8 cellular contexts compared by ENCODE assay signal in genomic region chr1:45490623-45491463, GRCh38. TPM values are rescaled to one million over a fixed set of nuclear protein-coding genes. Genes with fewer than 3 reads are reported as not detected.
A peak's percentile ranks its signal among the peaks of the same experiment; 100 is the strongest.
DNase-seq lines count a peak whose midpoint lies in the region; ATAC-seq and TF ChIP-seq lines count a peak whose summit lies in the region.

Gene TESK2 (minus strand): TSS chr1:45491163. CDS start chr1:45457785, 33,378 bp downstream.

- H3K27ac Mint-ChIP-seq in activated naive CD8-positive, alpha-beta T cell treated with anti-CD3 and anti-CD28 coated beads for 36 hours: no peak within 1 kb of the TSS
- no peak within 1 kb of the TSS for H3K27ac Mint-ChIP-seq in osteocyte (ENCODE audit: unreplicated experiment)

- under 1% methylated on average over 64 of the region's 64 CpGs for WGBS in thymus

- peaks cover 5% of the 10 kb centered on the region for H3K4me1 ChIP-seq in thymus (ENCODE audit: control insufficient read depth, insufficient read depth, low read length)

- H3K4me3 ChIP-seq in GM12864 (ENCODE audit: low read depth, low read length) (peak within 1 kb of the TSS; percentile 53), SK-N-MC (peak within 1 kb of the TSS; percentile 91), thymus (ENCODE audit: low read length) (peak within 1 kb of the TSS; percentile 69)

- H3K36me3 ChIP-seq in SK-N-MC (ENCODE audit: insufficient read depth, low read length) (no peaks in the 10 kb centered on the region), thymus (ENCODE audit: control insufficient read depth, insufficient read depth) (peaks cover 5% of the 10 kb centered on the region)

- H3K9ac ChIP-seq in SK-N-MC (ENCODE audit: insufficient read length): peak within 1 kb of the TSS; percentile 43

- H3K36me3 Mint-ChIP-seq in activated naive CD8-positive, alpha-beta T cell treated with anti-CD3 and anti-CD28 coated beads for 36 hours: no peaks in the 10 kb centered on the region
- no peaks in the 10 kb centered on the region for H3K36me3 Mint-ChIP-seq in osteocyte (ENCODE audit: unreplicated experiment)

- intact Hi-C loops in Right ventricle myocardium inferior (cut with DNase I): loop anchor here (2.0 to 10.0 kb wide), 4 partner anchors 149 to 766 kb away; partner anchors contain the start of genes MUTYH and TOE1

- H3K9me3 Mint-ChIP-seq in activated naive CD8-positive, alpha-beta T cell treated with anti-CD3 and anti-CD28 coated beads for 36 hours: no peaks in the 10 kb centered on the region
- H3K9me3 Mint-ChIP-seq in osteocyte (ENCODE audit: unreplicated experiment): no peaks in the 10 kb centered on the region

- DNase-seq in GM12864 (ENCODE audit: low read depth): peak; percentile 100
- peak; percentile 99 for DNase-seq in NCI-H1092 (lab: John Stamatoyannopoulos, UW)
- peak; percentile 99 for DNase-seq in SK-N-MC (ENCODE audit: low read depth, low spot score)
- DNase-seq in activated naive CD8-positive, alpha-beta T cell treated with anti-CD3 and anti-CD28 coated beads for 36 hours: peak; percentile 94
- peak; percentile 95 for DNase-seq in Right ventricle myocardium inferior (ENCODE audit: missing footprints)
- peak; percentile 98 for DNase-seq in osteocyte (ENCODE audit: extremely low spot score, unreplicated experiment)

- no peak within 1 kb of the TSS for H3K4me3 Mint-ChIP-seq in activated naive CD8-positive, alpha-beta T cell treated with anti-CD3 and anti-CD28 coated beads for 36 hours
- H3K4me3 Mint-ChIP-seq in osteocyte (ENCODE audit: unreplicated experiment): no peak within 1 kb of the TSS

- H3K27ac ChIP-seq in SK-N-MC (no peak within 1 kb of the TSS), thymus (ENCODE audit: low read depth) (peak within 1 kb of the TSS; percentile 67)

- TF ChIP-seq CTCF in GM12864 (IDR thresholded peaks at IDR 0.05; ENCODE audit: low read depth, low read length, missing control alignments) (peak; percentile 14), osteocyte (IDR thresholded peaks at IDR 0.05) (no peak)

- no peaks in the 10 kb centered on the region for H3K27me3 ChIP-seq in thymus (ENCODE audit: control insufficient read depth, insufficient read depth)

- H3K4me1 Mint-ChIP-seq in activated naive CD8-positive, alpha-beta T cell treated with anti-CD3 and anti-CD28 coated beads for 36 hours: peaks cover 11% of the 10 kb centered on the region
- peaks cover 2% of the 10 kb centered on the region for H3K4me1 Mint-ChIP-seq in osteocyte (ENCODE audit: unreplicated experiment)

- peak; percentile 85 for ATAC-seq in HG02623 (IDR thresholded peaks at IDR 0.05; ENCODE audit: unreplicated experiment)
- peak; percentile 98 for ATAC-seq in Right ventricle myocardium inferior

- no peaks in the 10 kb centered on the region for H3K27me3 Mint-ChIP-seq in activated naive CD8-positive, alpha-beta T cell treated with anti-CD3 and anti-CD28 coated beads for 36 hours
- H3K27me3 Mint-ChIP-seq in osteocyte (ENCODE audit: unreplicated experiment): peaks cover 14% of the 10 kb centered on the region

- H3K9me3 ChIP-seq in SK-N-MC (ENCODE audit: low read depth, low read length) (no peaks in the 10 kb centered on the region), thymus (ENCODE audit: control insufficient read depth) (no peaks in the 10 kb centered on the region)

RNA-seq across cellular contexts. Expression of gene TESK2, which starts in this region (rescaled TPM):
- total RNA-seq in activated naive CD8-positive, alpha-beta T cell treated with anti-CD3 and anti-CD28 coated beads for 36 hours: 1 to 10 TPM; 2.4 to 2.9 TPM
- 1.5 TPM for total RNA-seq in Right ventricle myocardium inferior
- 2.7 and 4.1 TPM in 2 replicates for total RNA-seq in osteocyte
- 6.6 TPM for polyA plus RNA-seq in thymus
